In the genomic region with DNA sequence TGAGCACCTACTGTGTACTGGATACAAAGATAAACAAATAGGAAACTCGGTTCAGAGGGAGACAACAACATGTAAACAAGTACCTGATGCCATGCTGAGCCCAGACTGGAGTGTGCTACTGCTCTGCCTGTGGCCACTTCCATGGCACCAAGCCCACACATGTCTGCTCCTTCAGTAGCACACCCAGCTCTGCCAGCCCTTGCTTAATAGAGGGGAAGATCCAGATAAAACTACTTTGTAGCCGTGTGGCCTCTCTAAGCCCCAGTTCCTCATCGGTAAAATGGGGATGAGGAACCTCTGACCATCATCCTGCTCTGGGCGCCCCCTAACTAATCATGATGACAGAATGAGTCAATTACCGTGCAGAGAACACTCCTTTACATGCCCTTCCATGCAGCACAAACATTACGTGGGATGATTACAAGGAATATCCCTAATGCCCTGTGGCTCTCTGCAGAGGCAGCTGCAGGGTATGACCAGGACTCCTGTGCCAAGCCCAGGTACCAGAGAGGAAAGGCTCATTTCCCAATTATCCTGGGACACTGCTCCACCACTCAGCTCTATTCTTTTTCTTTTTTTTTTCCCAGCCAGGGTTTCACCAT, we compare ENCODE assay signal across 12 cellular contexts. TPM values are rescaled to one million over a fixed set of nuclear protein-coding genes. Genes with fewer than 3 reads are reported as not detected.
DNase-seq lines count a peak whose midpoint lies in the region; TF ChIP-seq lines count a peak whose summit lies in the region.
"Had no signal": no experiment of that assay in that cellular context is flagged by ENCODE, and none has a peak within 500 bp of the region (broad histone marks: within the 10 kb centered on the region; RNA-seq: fewer than 3 reads in every experiment).

No MANE protein-coding gene starts in this region.

- no peak overlapping the region for H3K4me3 Mint-ChIP-seq in activated naive CD4-positive, alpha-beta T cell treated with anti-CD3 and anti-CD28 coated beads, Interleukin-2, amount 50 U/mL, for 24 hours

- no peak for DNase-seq in activated naive CD4-positive, alpha-beta T cell (lab: John Stamatoyannopoulos, UW)
- DNase-seq in SKM-1 (lab: John Stamatoyannopoulos, UW; ENCODE audit: unreplicated experiment) (peak; percentile 45), fibroblast of gingiva (ENCODE audit: low read depth) (peak; percentile 60), A673 (ENCODE audit: low spot score) (no peak), islet precursor cell (no peak)
- no peak for DNase-seq in activated CD4-positive, alpha-beta T cell treated with anti-CD3 and anti-CD28 coated beads for 1 hour
- DNase-seq: naive B cell; stimulated activated CD4-positive, alpha-beta T cell treated with anti-CD3 and anti-CD28 coated beads, Interleukin-12 subunit alpha, Interleukin-12 subunit beta, amount 100 ng/mL, for 4 hours had no signal

- POLR2A ChIA-PET in A673 (lab: Charles Lee; ENCODE audit: low non-redundant PET): no interaction called here

- H3K27ac ChIP-seq in thymus (ENCODE audit: low read depth) (peak overlapping the region; percentile 36), A673 (ENCODE audit: low read depth, low read length, poor library complexity, severe bottlenecking) (no peak overlapping the region)
- H3K27ac ChIP-seq: SJSA1 had no signal

- peaks cover 35% of the 10 kb centered on the region for H3K4me1 ChIP-seq in thymus (ENCODE audit: control insufficient read depth, insufficient read depth, low read length)
- H3K4me1 ChIP-seq in A673 (ENCODE audit: insufficient read depth, low read length, poor library complexity, severe bottlenecking): peaks cover 60% of the 10 kb centered on the region

- TF ChIP-seq CTCF in A673 (conservative IDR thresholded peaks at IDR 0.05; ENCODE audit: low read depth, low read length): no peak

- CTCF ChIA-PET in A673 (lab: Charles Lee): no interaction called here

- H3K27me3 ChIP-seq in thymus (ENCODE audit: control insufficient read depth, insufficient read depth): no peaks in the 10 kb centered on the region
- no peaks in the 10 kb centered on the region for H3K27me3 ChIP-seq in A673 (replicated peaks; ENCODE audit: insufficient read depth, low read depth, low read length, poor library complexity)
- H3K27me3 ChIP-seq: SJSA1 had no signal

- H3K36me3 Mint-ChIP-seq in activated naive CD4-positive, alpha-beta T cell treated with anti-CD3 and anti-CD28 coated beads, Interleukin-2, amount 50 U/mL, for 24 hours: no peaks in the 10 kb centered on the region
- H3K36me3 Mint-ChIP-seq: naive B cell had no signal

- intact Hi-C loops in A673 (cut with micrococcal nuclease; ENCODE audit: unreplicated experiment): loop anchor here (5.0 to 10.0 kb wide), 2 partner anchors 215 to 358 kb away; no protein-coding TSS in a partner anchor

- H3K36me3 ChIP-seq in thymus (ENCODE audit: control insufficient read depth, insufficient read depth) (peaks cover 28% of the 10 kb centered on the region), A673 (ENCODE audit: insufficient read depth, low read length, poor library complexity, severe bottlenecking) (peaks cover 16% of the 10 kb centered on the region)
- H3K36me3 ChIP-seq: SJSA1 had no signal

- peak overlapping the region; percentile 69 for H3K27ac Mint-ChIP-seq in activated naive CD4-positive, alpha-beta T cell treated with anti-CD3 and anti-CD28 coated beads, Interleukin-2, amount 50 U/mL, for 24 hours

- WGBS in thymus: 92% methylated on average over 6 of the region's 6 CpGs

- H3K4me3 ChIP-seq in thymus (ENCODE audit: low read length) (no peak overlapping the region), A673 (ENCODE audit: low read depth, low read length, poor library complexity, severe bottlenecking) (no peak overlapping the region)
- H3K4me3 ChIP-seq: K562, SJSA1 had no signal

- BruUV-seq in A673 (replicated peaks; lab: Mats Ljungman, UMichigan): no TSS peak

- no peaks in the 10 kb centered on the region for H3K27me3 Mint-ChIP-seq in activated naive CD4-positive, alpha-beta T cell treated with anti-CD3 and anti-CD28 coated beads, Interleukin-2, amount 50 U/mL, for 24 hours
- H3K27me3 Mint-ChIP-seq: naive B cell had no signal

- no peaks in the 10 kb centered on the region for H3K9me3 ChIP-seq in thymus (ENCODE audit: control insufficient read depth)
- no peaks in the 10 kb centered on the region for H3K9me3 ChIP-seq in A673 (ENCODE audit: low read depth, low read length, poor library complexity, severe bottlenecking)
- H3K9me3 ChIP-seq: SJSA1 had no signal

- H3K9me3 Mint-ChIP-seq in activated naive CD4-positive, alpha-beta T cell treated with anti-CD3 and anti-CD28 coated beads, Interleukin-2, amount 50 U/mL, for 24 hours: no peaks in the 10 kb centered on the region
- H3K9me3 Mint-ChIP-seq: naive B cell had no signal

- peaks cover 79% of the 10 kb centered on the region for H3K4me1 Mint-ChIP-seq in activated naive CD4-positive, alpha-beta T cell treated with anti-CD3 and anti-CD28 coated beads, Interleukin-2, amount 50 U/mL, for 24 hours

RNA-seq across cellular contexts. Expression of gene DNMT3A, which starts 34.9 kb away (rescaled TPM):
- polyA plus RNA-seq in thymus: 22.7 TPM
- total RNA-seq in A673 (2021): 109 and 123 TPM in 2 replicates

Comparison
In these comparisons a context has a peak if more than half of its experiments do, and no peak if none do; other contexts are left out.
1. DNase-seq: peak in SKM-1 (single experiment) and fibroblast of gingiva (single experiment); none in activated naive CD4-positive, alpha-beta T cell (0 of 4), A673 (single experiment), islet precursor cell (single experiment) and activated CD4-positive, alpha-beta T cell treated with anti-CD3 and anti-CD28 coated beads for 1 hour (single experiment).